8 cellular contexts compared by ENCODE assay signal in genomic region chr7:33107136-33108066, GRCh38. TPM values are rescaled to one million over a fixed set of nuclear protein-coding genes. Genes with fewer than 3 reads are reported as not detected.
DNase-seq lines count a peak whose midpoint lies in the region; ATAC-seq, FAIRE-seq and TF ChIP-seq lines count a peak whose summit lies in the region.

No MANE protein-coding gene starts in this region.

- ATAC-seq in HG03439 (IDR thresholded peaks at IDR 0.05; ENCODE audit: unreplicated experiment) (peak; percentile 35), GM12878 (peak; percentile 54), HG03139 (IDR thresholded peaks at IDR 0.05; ENCODE audit: unreplicated experiment) (no peak)

- TF ChIP-seq RAD21 in GM12878 (IDR thresholded peaks at IDR 0.05; ENCODE audit: insufficient read depth, low read depth, low read length) = peak; percentile 81

- no peaks in the 10 kb centered on the region for H3K9me3 Mint-ChIP-seq in immature natural killer cell

- RAD21 ChIA-PET in GM12878 (lab: Charles Lee; ENCODE audit: unreplicated experiment) = interaction anchor here (0.6 to 3.3 kb wide), 18 partner anchors 21 to 414 kb away, joined by 3 to 30 read pairs (median 8); partner anchors contain the start of genes KBTBD2 and NT5C3A

- H3K4me2 ChIP-seq in GM12878 (ENCODE audit: control insufficient read depth, insufficient read depth) = peak overlapping the region; percentile 100

- peak overlapping the region in 4 of 6 donors; percentile 28 to 82 (median 64) for H3K27ac Mint-ChIP-seq in immature natural killer cell

- BruUV-seq in GM12878 (replicated peaks; lab: Mats Ljungman, UMichigan) = no TSS peak

- peaks cover 45 to 66% of the 10 kb centered on the region in 2 donors for H3K4me1 Mint-ChIP-seq in immature natural killer cell

- WGBS in GM12878 (ENCODE audit: insufficient coverage, insufficient replicate concordance, low lambda C conversion rate, missing lambda C conversion rate) = 38% methylated on average over 7 of the region's 7 CpGs

- H3K4me3 ChIP-seq in BE2C (ENCODE audit: low read depth, low read length) (peak overlapping the region; percentile 75), GM12878 (peak overlapping the region; percentile 96)

- peaks cover 4 to 18% (median 10%) of the 10 kb centered on the region in 3 donors for H3K27me3 Mint-ChIP-seq in immature natural killer cell (ENCODE audit: low read depth in 3 of 3)

- H3K4me1 ChIP-seq in BE2C (no peaks in the 10 kb centered on the region), GM12878 (ENCODE audit: control insufficient read depth, insufficient read depth, low read length) (peaks cover 11% of the 10 kb centered on the region; the same call in 1 of the 2 replicates)

- H4K20me1 ChIP-seq in GM12878 (ENCODE audit: control insufficient read depth, insufficient read depth) = 0 out of 2 replicates have a peak, but pooled peaks cover 2% of the 10 kb centered on the region

- SMC1A ChIA-PET in GM12878 (lab: Charles Lee; ENCODE audit: uncharacterized antibody, unreplicated experiment) = interaction anchor here (0.7 to 3.2 kb wide), 28 partner anchors 9 to 417 kb away, joined by 3 to 51 read pairs (median 5); partner anchors contain the start of genes KBTBD2 and NT5C3A

- H3K27me3 ChIP-seq in BE2C (no peaks in the 10 kb centered on the region), GM12878 (replicated peaks in 1 of 2; ENCODE audit: control insufficient read depth in 2 of 2, insufficient read depth in 2 of 2, low read length in 1 of 2) (no peaks in the 10 kb centered on the region; a peak in 1 of 4 replicates)

- POLR2A ChIA-PET in GM12878 (lab: Charles Lee) = interaction anchor here (1.0 to 2.5 kb wide), 4 partner anchors 46 to 261 kb away, joined by 4 to 11 read pairs (median 5); partner anchors contain the start of gene NT5C3A

- TF ChIP-seq CTCF in BE2C (IDR thresholded peaks at IDR 0.05; ENCODE audit: low read depth, low read length) (peak; percentile 53), GM12878 (IDR thresholded peaks at IDR 0.05 in 2 of 3, conservative IDR thresholded peaks at IDR 0.05 in 1 of 3; ENCODE audit: control insufficient read depth in 2 of 3, extremely low read depth in 1 of 3, insufficient read depth in 1 of 3, low read depth in 3 of 3, low read length in 3 of 3) (peak; percentile 41 to 66 (median 59); a peak in 5 of 6 replicates)

- H3K9ac ChIP-seq in GM12878 (ENCODE audit: control insufficient read depth, insufficient read depth, low read length) = peak overlapping the region; percentile 74

- H3K4me3 Mint-ChIP-seq in immature natural killer cell = peak overlapping the region; percentile 85 to 91 (median 90)

- H3K79me2 ChIP-seq in GM12878 (ENCODE audit: control insufficient read depth, insufficient read depth, low read length) = peaks cover 32% of the 10 kb centered on the region

- CTCF ChIA-PET in GM12878 (lab: Yijun Ruan, JAX) = interaction anchor here (0.6 to 4.4 kb wide), 57 partner anchors 10 to 616 kb away, joined by 3 to 95 read pairs (median 4); partner anchors contain the start of gene NT5C3A

- no peaks in the 10 kb centered on the region for H3K9me3 ChIP-seq in BE2C
- H3K9me3 ChIP-seq in GM12878 (replicated peaks; ENCODE audit: control insufficient read depth, insufficient read depth, low read length) = no peaks in the 10 kb centered on the region

- FAIRE-seq in GM12891 (lab: Jason Lieb, UNC) (peak; percentile 85), GM12878 (lab: Jason Lieb, UNC) (peak; percentile 64)

- intact Hi-C loops in GM12878 (cut with micrococcal nuclease; ENCODE audit: unreplicated experiment) = loop anchor here (1.0 to 10.0 kb wide), 7 partner anchors 45 to 415 kb away; partner anchors contain the start of genes FKBP9, KBTBD2 and NT5C3A

- in situ Hi-C loops in GM12878 (cut with MboI) = loop anchor here (10.0 kb wide), 1 partner anchor 413 kb away; no protein-coding TSS in a partner anchor

- TF ChIP-seq POLR2A in GM12891 (IDR thresholded peaks at IDR 0.05; ENCODE audit: low read depth, low read length) (no peak), GM12878 (IDR thresholded peaks at IDR 0.05; ENCODE audit: low read depth, low read length) (no peak)

- H3K36me3 ChIP-seq in BE2C (peaks cover 12% of the 10 kb centered on the region), GM12878 (ENCODE audit: control insufficient read depth in 2 of 2, insufficient read depth in 2 of 2, low read length in 1 of 2) (peaks cover 0 to 4% of the 10 kb centered on the region in 2 experiments; a peak in 3 of 4 replicates)

- no peaks in the 10 kb centered on the region for H3K36me3 Mint-ChIP-seq in immature natural killer cell

- H2AFZ ChIP-seq in GM12878 (ENCODE audit: control insufficient read depth, low read depth, low read length) = peak overlapping the region; percentile 62

- peak overlapping the region; percentile 45 for H3K27ac ChIP-seq in GM12878 (ENCODE audit: control insufficient read depth, insufficient read depth)

- DNase-seq in BE2C (peak; percentile 54), GM12891 (ENCODE audit: insufficient read length, low spot score) (no peak), OCI-M1 (lab: John Stamatoyannopoulos, UW) (peak; percentile 58), GM12878 (ENCODE audit: low read depth, low spot score) (no peak), immature natural killer cell (peak in 2 of 3 donors; percentile 13 to 31)
- peak; percentile 33 for DNase-seq in stimulated activated CD8-positive, alpha-beta memory T cell treated with anti-CD3 and anti-CD28 coated beads, Interleukin-4, amount 100 ng/mL, for 48 hours

- no peak for TF ChIP-seq EP300 in GM12878 (IDR thresholded peaks at IDR 0.05; ENCODE audit: borderline replicate concordance in 1 of 2, control insufficient read depth in 1 of 2, low read depth in 2 of 2, low read length in 2 of 2)

RNA-seq across cellular contexts. Expression of gene RP9, which starts 1.8 kb away (rescaled TPM):
- polyA plus RNA-seq in BE2C (2012; ENCODE audit: insufficient read depth, insufficient read length, low read depth) = 73.0 TPM
- 14.1 TPM for polyA plus RNA-seq in GM12891 (2012; ENCODE audit: low read depth, missing spikeins)
- 14.0 and 14.6 TPM in 2 replicates for total RNA-seq in GM12878 (2013; cell fraction: nucleolus; rRNA removed)
- total RNA-seq in GM12878 (2014; rRNA removed) (13.9 and 14.8 TPM in 2 replicates), GM12878 (2014; rRNA removed; fragmentation: Illumina TruSeq; extraction: Trizol) (17.7 and 18.5 TPM in 2 replicates), GM12878 (2021) (9.7 and 11.4 TPM in 2 replicates)
- 16.2 TPM for polyA plus RNA-seq in GM12878 (2011; ENCODE audit: low read depth)
- polyA plus RNA-seq in GM12878 (2011; rRNA removed) (20.2 and 20.3 TPM in 2 replicates), GM12878 (2014; fragmentation: Illumina TruSeq; extraction: Trizol) (20.8 and 25.3 TPM in 2 replicates), GM12878 (2014; fragmentation: Nextera tagmentation; extraction: Ambion mirVana) (1 to 10 TPM; 7.6 to 9.6 TPM), GM12878 (2014; rRNA removed) (16.1 and 16.3 TPM in 2 replicates), GM12878 (2016; fragmentation: Nextera tagmentation; extraction: Ambion mirVana) (10 to 100 TPM; 21.8 to 23.9 TPM), immature natural killer cell (10 to 100 TPM; 13.7 to 20.1 (median 17.1) TPM)
- 12.6 and 16.5 TPM in 2 replicates for polyA plus RNA-seq in GM12878 (2011; cell fraction: cytosol; rRNA removed)
- 16.5 and 20.0 TPM in 2 replicates for polyA plus RNA-seq in GM12878 (2011; cell fraction: nucleus; rRNA removed)
- 15.2 and 16.0 TPM in 2 replicates for polyA plus RNA-seq in GM12878 (2012)
- 10.7 and 12.9 TPM in 2 replicates for polyA minus RNA-seq in GM12878 (2011; rRNA and poly(A)+ RNA removed)
- 3.5 and 6.7 TPM in 2 replicates for polyA minus RNA-seq in GM12878 (2011; cell fraction: cytosol; rRNA and poly(A)+ RNA removed)
- 14.6 and 20.7 TPM in 2 replicates for polyA minus RNA-seq in GM12878 (2011; cell fraction: nucleus; rRNA and poly(A)+ RNA removed)

RNA-seq across cellular contexts. Expression of gene BBS9, which starts 22.0 kb away (rescaled TPM):
- 3.4 TPM for polyA plus RNA-seq in BE2C (2012; ENCODE audit: insufficient read depth, insufficient read length, low read depth)
- polyA plus RNA-seq in GM12891 (2012; ENCODE audit: low read depth, missing spikeins) = 2.6 TPM
- 41.7 and 42.0 TPM in 2 replicates for total RNA-seq in GM12878 (2013; cell fraction: nucleolus; rRNA removed)
- total RNA-seq in GM12878 (2014; rRNA removed) = 2.8 and 3.3 TPM in 2 replicates
- total RNA-seq in GM12878 (2014; rRNA removed; fragmentation: Illumina TruSeq; extraction: Trizol) = 2.4 and 2.8 TPM in 2 replicates
- 4.1 and 4.8 TPM in 2 replicates for total RNA-seq in GM12878 (2021)
- polyA plus RNA-seq in GM12878 (2011; ENCODE audit: low read depth) = 3.2 TPM
- 5.6 and 6.5 TPM in 2 replicates for polyA plus RNA-seq in GM12878 (2011; rRNA removed)
- polyA plus RNA-seq in GM12878 (2011; cell fraction: cytosol; rRNA removed) = 2.7 and 3.3 TPM in 2 replicates
- 3.3 and 5.1 TPM in 2 replicates for polyA plus RNA-seq in GM12878 (2011; cell fraction: nucleus; rRNA removed)
- polyA plus RNA-seq in GM12878 (2012) = 3.2 and 4.1 TPM in 2 replicates
- 2.2 and 2.9 TPM in 2 replicates for polyA plus RNA-seq in GM12878 (2014; fragmentation: Illumina TruSeq; extraction: Trizol)
- 1 to 10 TPM; 1.2 to 2.3 TPM for polyA plus RNA-seq in GM12878 (2014; fragmentation: Nextera tagmentation; extraction: Ambion mirVana)
- polyA plus RNA-seq in GM12878 (2014; rRNA removed) = 1.5 TPM in 2 replicates
- polyA plus RNA-seq in GM12878 (2016; fragmentation: Nextera tagmentation; extraction: Ambion mirVana) = 1 to 10 TPM; 2.3 to 4.5 TPM
- polyA minus RNA-seq in GM12878 (2011; rRNA and poly(A)+ RNA removed) = 11.0 and 14.5 TPM in 2 replicates
- polyA minus RNA-seq in GM12878 (2011; cell fraction: cytosol; rRNA and poly(A)+ RNA removed) = 3.6 and 5.6 TPM in 2 replicates
- 19.0 and 33.4 TPM in 2 replicates for polyA minus RNA-seq in GM12878 (2011; cell fraction: nucleus; rRNA and poly(A)+ RNA removed)
- 10 to 100 TPM in 2 of 3 donors, 1 to 10 TPM in 1; 5.9 to 12.3 (median 10.8) TPM for polyA plus RNA-seq in immature natural killer cell

RNA-seq across cellular contexts. Expression of gene NT5C3A, which starts 44.8 kb away (rescaled TPM):
- 28.6 TPM for polyA plus RNA-seq in BE2C (2012; ENCODE audit: insufficient read depth, insufficient read length, low read depth)
- 68.2 TPM for polyA plus RNA-seq in GM12891 (2012; ENCODE audit: low read depth, missing spikeins)
- total RNA-seq in GM12878 (2013; cell fraction: nucleolus; rRNA removed) = 83.7 and 97.2 TPM in 2 replicates
- total RNA-seq in GM12878 (2014; rRNA removed) = 61.0 and 80.5 TPM in 2 replicates
- 86.8 and 95.5 TPM in 2 replicates for total RNA-seq in GM12878 (2014; rRNA removed; fragmentation: Illumina TruSeq; extraction: Trizol)
- total RNA-seq in GM12878 (2021) = 53.8 and 60.2 TPM in 2 replicates
- 57.7 TPM for polyA plus RNA-seq in GM12878 (2011; ENCODE audit: low read depth)
- 96.5 and 181 TPM in 2 replicates for polyA plus RNA-seq in GM12878 (2011; rRNA removed)
- polyA plus RNA-seq in GM12878 (2011; cell fraction: cytosol; rRNA removed) = 30.2 and 44.6 TPM in 2 replicates
- polyA plus RNA-seq in GM12878 (2011; cell fraction: nucleus; rRNA removed) = 26.3 and 27.5 TPM in 2 replicates
- polyA plus RNA-seq in GM12878 (2012) = 87.2 and 109 TPM in 2 replicates
- polyA plus RNA-seq in GM12878 (2014; fragmentation: Illumina TruSeq; extraction: Trizol) = 88.1 and 115 TPM in 2 replicates
- polyA plus RNA-seq in GM12878 (2014; fragmentation: Nextera tagmentation; extraction: Ambion mirVana) = 100 to 1,000 TPM in 1 of 2 experiments, 10 to 100 TPM in 1; 81.8 to 111 TPM
- 50.9 and 59.9 TPM in 2 replicates for polyA plus RNA-seq in GM12878 (2014; rRNA removed)
- 10 to 100 TPM; 53.0 to 57.9 TPM for polyA plus RNA-seq in GM12878 (2016; fragmentation: Nextera tagmentation; extraction: Ambion mirVana)
- polyA minus RNA-seq in GM12878 (2011; rRNA and poly(A)+ RNA removed) = 24.4 and 36.4 TPM in 2 replicates
- 13.9 and 16.7 TPM in 2 replicates for polyA minus RNA-seq in GM12878 (2011; cell fraction: cytosol; rRNA and poly(A)+ RNA removed)
- 19.2 and 27.1 TPM in 2 replicates for polyA minus RNA-seq in GM12878 (2011; cell fraction: nucleus; rRNA and poly(A)+ RNA removed)
- 10 to 100 TPM; 46.1 to 92.9 (median 47.8) TPM for polyA plus RNA-seq in immature natural killer cell

Comparison
In these comparisons a context has a peak if more than half of its experiments do, and no peak if none do; other contexts are left out.
1. DNase-seq: peak in BE2C (single experiment), OCI-M1 (single experiment), immature natural killer cell (2 of 3) and stimulated activated CD8-positive, alpha-beta memory T cell treated with anti-CD3 and anti-CD28 coated beads, Interleukin-4, amount 100 ng/mL, for 48 hours (single experiment); none in GM12891 (single experiment) and GM12878 (single experiment).